15 cellular contexts compared by ENCODE assay signal in genomic region chr3:111669926-111670630, GRCh38. TPM values are rescaled to one million over a fixed set of nuclear protein-coding genes. Genes with fewer than 3 reads are reported as not detected.
DNase-seq lines count a peak whose midpoint lies in the region; ATAC-seq and TF ChIP-seq lines count a peak whose summit lies in the region.
"Had no signal": no experiment of that assay in that cellular context is flagged by ENCODE, and none has a peak within 500 bp of the region (broad histone marks: within the 10 kb centered on the region; RNA-seq: fewer than 3 reads in every experiment).

No MANE protein-coding gene starts in this region.

- no peak overlapping the region for H3K27ac ChIP-seq in substantia nigra (ENCODE audit: low read depth, low read length, poor library complexity, severe bottlenecking)
- H3K27ac ChIP-seq in esophagus squamous epithelium, result no peak overlapping the region
- H3K27ac ChIP-seq: pancreas had no signal

- no peaks in the 10 kb centered on the region for H3K36me3 ChIP-seq in esophagus squamous epithelium
- H3K36me3 ChIP-seq: pancreas had no signal

- no peaks in the 10 kb centered on the region for H3K27me3 ChIP-seq in esophagus squamous epithelium
- H3K27me3 ChIP-seq: pancreas had no signal

- peaks cover 3 to 24% (median 7%) of the 10 kb centered on the region in 3 donors for H3K4me1 ChIP-seq in esophagus squamous epithelium

- H3K36me3 Mint-ChIP-seq in chondrocyte (ENCODE audit: low read depth) (no peaks in the 10 kb centered on the region), natural killer cell (no peaks in the 10 kb centered on the region)

- TF ChIP-seq POLR2A in esophagus squamous epithelium (IDR thresholded peaks at IDR 0.05), result no peak

- no peak for ATAC-seq in natural killer cell
- ATAC-seq: left lobe of liver, pancreas had no signal

- peak overlapping the region; percentile 28 for H3K27ac Mint-ChIP-seq in chondrocyte (ENCODE audit: unreplicated experiment)
- H3K27ac Mint-ChIP-seq in natural killer cell, result peak overlapping the region; percentile 89 to 97
- H3K27ac Mint-ChIP-seq: activated B cell treated with CpG ODN at 0.5 μM for 24 hours; activated T-helper 1 cell treated with anti-CD3 and anti-CD28 coated beads, Interleukin-12 subunit alpha, Interleukin-12 subunit beta, Interleukin-2, Interleukin-4 antibody, amounts not matched to agents 30 ng/mL and 10 ng/mL and 1 ng/mL, durations not matched to agents 14 hours and 24 hours and 36 hours had no signal

- intact Hi-C loops in natural killer cell (cut with micrococcal nuclease) (loop anchor here (1.0 to 5.0 kb wide), 4 partner anchors 47 to 297 kb away; no protein-coding TSS in a partner anchor), esophagus squamous epithelium (cut with DNase I) (no loop called here)

- H3K4me3 Mint-ChIP-seq in chondrocyte (ENCODE audit: unreplicated experiment), result no peak overlapping the region
- H3K4me3 Mint-ChIP-seq in natural killer cell, result no peak overlapping the region
- H3K4me3 Mint-ChIP-seq: activated B cell treated with CpG ODN at 0.5 μM for 24 hours; activated T-helper 1 cell treated with anti-CD3 and anti-CD28 coated beads, Interleukin-12 subunit alpha, Interleukin-12 subunit beta, Interleukin-2, Interleukin-4 antibody, amounts not matched to agents 30 ng/mL and 10 ng/mL and 1 ng/mL, durations not matched to agents 14 hours and 24 hours and 36 hours had no signal

- H3K4me1 Mint-ChIP-seq in chondrocyte (ENCODE audit: low read depth) (peaks cover 41% of the 10 kb centered on the region), natural killer cell (peaks cover 74 to 79% of the 10 kb centered on the region in 2 donors)

- no peaks in the 10 kb centered on the region for H3K9me3 ChIP-seq in esophagus squamous epithelium
- H3K9me3 ChIP-seq: pancreas had no signal

- TF ChIP-seq CTCF in chondrocyte (IDR thresholded peaks at IDR 0.05), result no peak
- TF ChIP-seq CTCF in natural killer cell (IDR thresholded peaks at IDR 0.05), result no peak
- TF ChIP-seq CTCF in esophagus squamous epithelium (IDR thresholded peaks at IDR 0.05), result no peak

- no peaks in the 10 kb centered on the region for H3K27me3 Mint-ChIP-seq in chondrocyte (ENCODE audit: low read depth)
- no peaks in the 10 kb centered on the region for H3K27me3 Mint-ChIP-seq in natural killer cell (ENCODE audit: low read depth in 2 of 2)
- H3K27me3 Mint-ChIP-seq: activated B cell treated with CpG ODN at 0.5 μM for 24 hours had no signal

- DNase-seq in ELR (ENCODE audit: low read depth) (peak; percentile 93), RPMI7951 (ENCODE audit: low read depth) (peak; percentile 86), chondrocyte (ENCODE audit: low spot score) (no peak), natural killer cell (no peak), middle frontal gyrus (ENCODE audit: extremely low spot score, low spot score) (no peak), SHP77 treated with DMSO at 0.1 percent for 48 hours (lab: John Stamatoyannopoulos, UW) (no peak), substantia nigra (lab: John Stamatoyannopoulos, UW) (no peak), esophagus squamous epithelium (lab: John Stamatoyannopoulos, UW) (no peak)
- DNase-seq: activated B cell treated with CpG ODN at 0.5 μM for 24 hours, NCI-H1092, NCI-H510A treated with DMSO at 0.1 percent for 48 hours, pancreas, Right ventricle myocardium superior had no signal

- WGBS in esophagus squamous epithelium, 2 donors, result 70 to 72% methylated on average over 7 of the region's 7 CpGs

- no peak overlapping the region for H3K4me3 ChIP-seq in esophagus squamous epithelium
- H3K4me3 ChIP-seq: pancreas had no signal

- no peaks in the 10 kb centered on the region for H3K9me3 Mint-ChIP-seq in chondrocyte (ENCODE audit: low read depth)
- H3K9me3 Mint-ChIP-seq in natural killer cell, result no peaks in the 10 kb centered on the region
- H3K9me3 Mint-ChIP-seq: activated T-helper 1 cell treated with anti-CD3 and anti-CD28 coated beads, Interleukin-12 subunit alpha, Interleukin-12 subunit beta, Interleukin-2, Interleukin-4 antibody, amounts not matched to agents 30 ng/mL and 10 ng/mL and 1 ng/mL, durations not matched to agents 14 hours and 24 hours and 36 hours had no signal

RNA-seq across cellular contexts. Expression of gene PLCXD2, which starts 4.4 kb away (rescaled TPM):
- total RNA-seq in RPMI7951 (2014; rRNA removed; shearing (Covaris generic)), result 1.5 and 1.6 TPM in 2 replicates
- 1.0 to 1.9 TPM (median 1.0 TPM) in 3 replicates for total RNA-seq in chondrocyte
- 10 to 100 TPM; 31.6 to 37.5 (median 32.5) TPM for total RNA-seq in natural killer cell
- 1 to 10 TPM in 3 of 4 donors, under 1 TPM in 1; 0.53 to 3.6 (median 1.5) TPM for total RNA-seq in esophagus squamous epithelium

Comparison
In these comparisons a context has a peak if more than half of its experiments do, and no peak if none do; other contexts are left out.
1. DNase-seq: peak in ELR (single experiment) and RPMI7951 (single experiment); none in chondrocyte (single experiment), natural killer cell (single experiment), middle frontal gyrus (single experiment), SHP77 treated with DMSO at 0.1 percent for 48 hours (single experiment), substantia nigra (0 of 49) and esophagus squamous epithelium (single experiment).
2. RNA of gene PLCXD2, which starts 4.4 kb away (total RNA-seq): 31.6 to 37.5 TPM in natural killer cell; 0.53 to 3.6 TPM in esophagus squamous epithelium, 1.5 to 1.6 TPM in RPMI7951 and 1.0 to 1.9 TPM in chondrocyte; every median in the first group is over 4 times any median in the second.